Comparison of ENCODE assay signal across 8 cellular contexts in genomic region chr16:67055712-67056487, GRCh38. TPM values are rescaled to one million over a fixed set of nuclear protein-coding genes. Genes with fewer than 3 reads are reported as not detected.
A peak's percentile ranks its signal among the peaks of the same experiment; 100 is the strongest.
DNase-seq lines count a peak whose midpoint lies in the region; ATAC-seq and TF ChIP-seq lines count a peak whose summit lies in the region.

No MANE protein-coding gene starts in this region.

- DNase-seq in GM06990 (ENCODE audit: extremely low read depth, insufficient read length): peak; percentile 18
- peak; percentile 92 for DNase-seq in amniotic stem cell (lab: John Stamatoyannopoulos, UW)
- no peak for DNase-seq in natural killer cell treated with Interleukin-12 subunit alpha and Interleukin-12 subunit beta and Interleukin-15 and Interleukin-18, amount 100 ng/mL, for 72 hours (ENCODE audit: low spot score)
- DNase-seq in NCI-H2196 treated with DMSO at 0.1 percent for 48 hours (lab: John Stamatoyannopoulos, UW; ENCODE audit: unreplicated experiment): no peak
- DNase-seq in NCI-H446 treated with DMSO at 0.1 percent for 48 hours (lab: John Stamatoyannopoulos, UW): no peak
- no peak for DNase-seq in DMS153 (lab: John Stamatoyannopoulos, UW)

- no peaks in the 10 kb centered on the region for H3K27me3 ChIP-seq in GM06990 (replicated peaks; ENCODE audit: control insufficient read depth, insufficient read depth, low read length)

- no peak for TF ChIP-seq CTCF in GM06990 (IDR thresholded peaks at IDR 0.05; ENCODE audit: insufficient read depth, low read length, poor library complexity, severe bottlenecking)

- H3K36me3 ChIP-seq in GM06990 (ENCODE audit: control insufficient read depth, insufficient read depth, low read length): no peaks in the 10 kb centered on the region

- H3K27ac Mint-ChIP-seq in natural killer cell treated with Interleukin-12 subunit alpha and Interleukin-12 subunit beta and Interleukin-15 and Interleukin-18, amount 100 ng/mL, for 72 hours: peak overlapping the region; percentile 74 to 90

- peak overlapping the region; percentile 69 for H3K4me3 Mint-ChIP-seq in natural killer cell treated with Interleukin-12 subunit alpha and Interleukin-12 subunit beta and Interleukin-15 and Interleukin-18, amount 100 ng/mL, for 72 hours

- peaks cover 6% of the 10 kb centered on the region for H3K36me3 Mint-ChIP-seq in natural killer cell treated with Interleukin-12 subunit alpha and Interleukin-12 subunit beta and Interleukin-15 and Interleukin-18, amount 100 ng/mL, for 72 hours

- peak; percentile 70 for ATAC-seq in HG03565 (IDR thresholded peaks at IDR 0.05; ENCODE audit: unreplicated experiment)
- ATAC-seq in natural killer cell treated with Interleukin-12 subunit alpha and Interleukin-12 subunit beta and Interleukin-15 and Interleukin-18, amount 100 ng/mL, for 72 hours: peak; percentile 82 to 93
- no peak for ATAC-seq in HG03097 (IDR thresholded peaks at IDR 0.05; ENCODE audit: low FRiP score, unreplicated experiment)

- H3K9me3 Mint-ChIP-seq in natural killer cell treated with Interleukin-12 subunit alpha and Interleukin-12 subunit beta and Interleukin-15 and Interleukin-18, amount 100 ng/mL, for 72 hours: no peaks in the 10 kb centered on the region

- H3K4me3 ChIP-seq in GM06990 (replicated peaks; ENCODE audit: low read depth, low read length): no peak overlapping the region

- no peaks in the 10 kb centered on the region for H3K27me3 Mint-ChIP-seq in natural killer cell treated with Interleukin-12 subunit alpha and Interleukin-12 subunit beta and Interleukin-15 and Interleukin-18, amount 100 ng/mL, for 72 hours

- peaks cover 35 to 44% of the 10 kb centered on the region in 2 donors for H3K4me1 Mint-ChIP-seq in natural killer cell treated with Interleukin-12 subunit alpha and Interleukin-12 subunit beta and Interleukin-15 and Interleukin-18, amount 100 ng/mL, for 72 hours (ENCODE audit: low read depth in 2 of 2)

RNA-seq across cellular contexts. Expression of gene CBFB, which starts 27.0 kb away (rescaled TPM):
- total RNA-seq in natural killer cell treated with Interleukin-12 subunit alpha and Interleukin-12 subunit beta and Interleukin-15 and Interleukin-18, amount 100 ng/mL, for 72 hours: 100 to 1,000 TPM; 128 to 161 TPM

RNA-seq across cellular contexts. Expression of gene PHAF1, which starts 53.8 kb away (rescaled TPM):
- total RNA-seq in natural killer cell treated with Interleukin-12 subunit alpha and Interleukin-12 subunit beta and Interleukin-15 and Interleukin-18, amount 100 ng/mL, for 72 hours: 10 to 100 TPM; 14.3 to 26.7 TPM

Comparison
In these comparisons a context has a peak if more than half of its experiments do, and no peak if none do; other contexts are left out.
1. DNase-seq: peak in GM06990 (single experiment) and amniotic stem cell (single experiment); none in natural killer cell treated with Interleukin-12 subunit alpha and Interleukin-12 subunit beta and Interleukin-15 and Interleukin-18, amount 100 ng/mL, for 72 hours (single experiment), NCI-H2196 treated with DMSO at 0.1 percent for 48 hours (single experiment), NCI-H446 treated with DMSO at 0.1 percent for 48 hours (single experiment) and DMS153 (single experiment).